21 cellular contexts compared by ENCODE assay signal in the genomic region with DNA sequence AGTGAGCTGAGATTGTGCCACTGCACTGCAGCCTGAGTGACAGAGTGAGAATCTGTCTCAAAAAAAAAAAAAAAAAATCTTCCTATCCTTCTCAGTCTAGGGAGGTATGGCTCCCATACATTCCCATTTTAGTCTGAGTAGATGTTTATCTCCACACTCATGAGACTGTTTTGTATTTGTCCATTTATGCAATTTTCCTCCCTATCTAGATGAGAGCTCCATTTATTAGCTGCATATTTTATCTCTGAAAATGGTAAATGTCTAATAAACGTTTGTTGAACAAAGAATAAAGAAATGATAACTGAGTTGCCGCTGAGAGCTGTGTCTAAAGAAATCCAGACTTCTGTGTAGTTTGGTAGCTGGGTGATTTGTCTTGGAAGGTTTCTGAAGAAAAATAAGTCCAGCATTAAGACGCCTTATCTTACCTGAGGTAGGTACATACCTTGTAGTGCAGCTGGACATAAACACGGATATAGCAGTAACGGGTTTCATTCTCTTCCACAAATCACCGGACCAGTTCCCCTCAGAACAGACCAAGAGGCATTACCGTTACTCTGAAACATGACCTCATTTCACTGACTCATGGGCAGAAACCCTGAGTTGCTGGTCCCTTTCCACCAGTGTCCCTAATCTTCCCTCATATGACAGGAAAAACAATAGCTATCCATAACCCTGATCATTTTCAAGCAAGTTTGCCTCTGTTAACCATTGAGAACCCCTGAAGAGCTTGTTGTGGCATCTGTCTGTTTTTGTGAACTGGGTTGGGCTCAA.
"Had no signal": no experiment of that assay in that cellular context is flagged by ENCODE, and none has a peak within 500 bp of the region (broad histone marks: within the 10 kb centered on the region; RNA-seq: fewer than 3 reads in every experiment).

No MANE protein-coding gene starts in this region.

- H3K4me1 ChIP-seq: esophagus squamous epithelium, lower lobe of right lung, sigmoid colon, upper lobe of left lung had no signal

- H3K27ac ChIP-seq: esophagus squamous epithelium, lower lobe of right lung, sigmoid colon, upper lobe of left lung, VCaP had no signal

- DNase-seq: activated CD4-positive, alpha-beta memory T cell treated with anti-CD3 and anti-CD28 coated beads, Interleukin-2, amount 10 ng/mL, durations not matched to agents 7 days and 5 days; activated CD4-positive, alpha-beta T cell treated with anti-CD3 and anti-CD28 coated beads, Interleukin-2, amount 10 ng/mL, durations not matched to agents 24 days and 14 days; activated effector memory CD4-positive, alpha-beta T cell treated with anti-CD3 and anti-CD28 coated beads, Interleukin-2, amount 50 U/mL, for 16 hours; activated naive CD4-positive, alpha-beta T cell treated with anti-CD3 and anti-CD28 coated beads, Interleukin-2, amount 10 ng/mL, durations not matched to agents 7 days and 5 days; activated T-cell treated with anti-CD3 and anti-CD28 coated beads for 4 hours; amygdala; cerebellar nuclear complex; cortex of kidney; endodermal cell; esophagus squamous epithelium; kidney; lower lobe of right lung; naive B cell; posterior cingulate gyrus; sigmoid colon; stimulated activated CD4-positive, alpha-beta T cell treated with anti-CD3 and anti-CD28 coated beads, Interleukin-4, amount 100 ng/mL, for 24 hours; stimulated activated naive CD4-positive, alpha-beta T cell treated with Interleukin-2 at 50 U/mL for 16 hours; upper lobe of left lung had no signal

- H3K9me3 ChIP-seq: esophagus squamous epithelium, lower lobe of right lung had no signal

- H3K27me3 ChIP-seq: esophagus squamous epithelium, upper lobe of left lung had no signal

- ATAC-seq: activated CD4-positive, CD25-positive, alpha-beta regulatory T cell treated with anti-CD3 and anti-CD28 coated beads, Interleukin-2, amount 50 U/mL, for 24 hours; left lobe of liver; lower lobe of right lung had no signal

- H3K36me3 ChIP-seq: esophagus squamous epithelium, lower lobe of right lung, sigmoid colon, upper lobe of left lung had no signal

- H3K4me3 ChIP-seq: esophagus squamous epithelium, lower lobe of right lung, sigmoid colon, upper lobe of left lung had no signal

- FAIRE-seq: kidney had no signal
